18 cellular contexts compared by ENCODE assay signal in genomic region chr11:109029927-109030326, GRCh38.
A peak's percentile ranks its signal among the peaks of the same experiment; 100 is the strongest.
DNase-seq lines count a peak whose midpoint lies in the region; ATAC-seq and TF ChIP-seq lines count a peak whose summit lies in the region.
"Had no signal": no experiment of that assay in that cellular context is flagged by ENCODE, and none has a peak within 500 bp of the region (broad histone marks: within the 10 kb centered on the region; RNA-seq: fewer than 3 reads in every experiment).

No MANE protein-coding gene starts in this region.

- TF ChIP-seq EP300 in esophagus muscularis mucosa (IDR thresholded peaks at IDR 0.05): no peak

- DNase-seq in IMR-90 (no peak), esophagus muscularis mucosa (ENCODE audit: extremely low spot score) (peak; percentile 53), nephron progenitor cell (no peak), NCI-H2107 treated with DMSO at 0.1 percent for 48 hours (lab: John Stamatoyannopoulos, UW; ENCODE audit: unreplicated experiment) (no peak), islet precursor cell (no peak)
- no peak for DNase-seq in NK-92 treated with Interleukin-12 subunit alpha and Interleukin-12 subunit beta, amount 100 ng/mL, for 24 hours (lab: John Stamatoyannopoulos, UW)
- DNase-seq: 8988T; ACHN; AML-193; Caco-2; Calu3; CD4-positive, alpha-beta T cell; CD8-positive, alpha-beta T cell; DMS79 treated with DMSO at 0.1 percent for 48 hours; GF-D8 had no signal

- H3K9ac ChIP-seq in IMR-90 (ENCODE audit: low read depth, low read length): no peak overlapping the region
- H3K9ac ChIP-seq: BLaER1 treated with 17β-estradiol and CSF1 and Interleukin-3, amounts not matched to agents 10 nM and 100 nM had no signal

- intact Hi-C loops in IMR-90 (cut with micrococcal nuclease) (loop anchor here (5.0 kb wide), 1 partner anchor 103 kb away; no protein-coding TSS in a partner anchor), esophagus muscularis mucosa (cut with DNase I) (no loop called here)

- in situ Hi-C loops in IMR-90 (cut with MboI; ENCODE audit: low sequenced_read_pairs): no loop called here

- H3K14ac ChIP-seq in IMR-90 (replicated peaks; ENCODE audit: low read depth, low read length): no peak overlapping the region

- H3K4ac ChIP-seq in IMR-90 (ENCODE audit: low read depth, low read length): 0 out of 2 replicates have a peak overlapping the region, but pooled peaks have one; percentile 39

- BruUV-seq in IMR-90 (replicated peaks; lab: Mats Ljungman, UMichigan): no TSS peak

- H3K56ac ChIP-seq in IMR-90 (ENCODE audit: extremely low read depth, insufficient read depth, low read length): no peak overlapping the region

- no peak overlapping the region for H2AK9ac ChIP-seq in IMR-90 (replicated peaks; ENCODE audit: low read depth, low read length, poor library complexity)

- H3K18ac ChIP-seq in IMR-90 (ENCODE audit: low read depth, low read length): no peak overlapping the region

- H3K27ac ChIP-seq in IMR-90 (ENCODE audit: insufficient read depth, low read length) (no peak overlapping the region), esophagus muscularis mucosa (replicated peaks in 1 of 4) (no peak overlapping the region)
- H3K27ac ChIP-seq: BLaER1 treated with 17β-estradiol and CSF1 and Interleukin-3, amounts not matched to agents 10 nM and 100 nM; C4-2B had no signal

- H4K91ac ChIP-seq in IMR-90 (ENCODE audit: insufficient read depth, low read depth, low read length): no peak overlapping the region

- H4K20me1 ChIP-seq in IMR-90 (ENCODE audit: insufficient read depth, low read length): no peaks in the 10 kb centered on the region
- H4K20me1 ChIP-seq: BLaER1 treated with 17β-estradiol and CSF1 and Interleukin-3, amounts not matched to agents 10 nM and 100 nM had no signal

- TF ChIP-seq POLR2A in IMR-90 (IDR thresholded peaks at IDR 0.05; ENCODE audit: low read depth, low read length): no peak
- TF ChIP-seq POLR2A in esophagus muscularis mucosa (IDR thresholded peaks at IDR 0.05; ENCODE audit: low read depth): no peak

- no peak overlapping the region for H2BK5ac ChIP-seq in IMR-90 (ENCODE audit: low read depth, low read length, poor library complexity, severe bottlenecking)

- H3K9me3 ChIP-seq in IMR-90 (ENCODE audit: control insufficient read depth, insufficient read depth, low read length) (no peaks in the 10 kb centered on the region), esophagus muscularis mucosa (peaks cover 0 to 3% (median under 1%) of the 10 kb centered on the region in 4 donors)

- H2AFZ ChIP-seq in IMR-90 (replicated peaks; ENCODE audit: low read length, poor library complexity): no peak overlapping the region

- no peaks in the 10 kb centered on the region for H3K27me3 Mint-ChIP-seq in nephron progenitor cell (ENCODE audit: low read depth, poor library complexity)
- H3K27me3 Mint-ChIP-seq: CD4-positive, alpha-beta T cell had no signal

- no peak overlapping the region for H3K23ac ChIP-seq in IMR-90 (ENCODE audit: low read depth, low read length)

- H3K4me2 ChIP-seq in IMR-90 (ENCODE audit: low read depth, low read length): peak overlapping the region; percentile 41; the same call in 1 of the 2 replicates
- H3K4me2 ChIP-seq: BLaER1 treated with 17β-estradiol and CSF1 and Interleukin-3, amounts not matched to agents 10 nM and 100 nM had no signal

- dilution Hi-C loops in IMR-90 (cut with HindIII; ENCODE audit: low sequenced_read_pairs, unreplicated experiment): no loop called here

- H3K9me3 Mint-ChIP-seq in nephron progenitor cell: peaks cover 22% of the 10 kb centered on the region
- H3K9me3 Mint-ChIP-seq: CD8-positive, alpha-beta T cell had no signal

- H2BK15ac ChIP-seq in IMR-90 (ENCODE audit: low read depth, low read length): no peak overlapping the region

- no peaks in the 10 kb centered on the region for H3K36me3 Mint-ChIP-seq in nephron progenitor cell (ENCODE audit: low read depth)
- H3K36me3 Mint-ChIP-seq: CD8-positive, alpha-beta T cell had no signal

- H3K9me1 ChIP-seq in IMR-90 (ENCODE audit: insufficient read depth, low read length): no peaks in the 10 kb centered on the region

- H3K36me3 ChIP-seq in IMR-90 (ENCODE audit: control insufficient read depth, insufficient read depth, low read length): no peaks in the 10 kb centered on the region
- H3K36me3 ChIP-seq in esophagus muscularis mucosa: no peaks in the 10 kb centered on the region
- H3K36me3 ChIP-seq: BLaER1 treated with 17β-estradiol and CSF1 and Interleukin-3, amounts not matched to agents 10 nM and 100 nM had no signal

- H3K4me3 ChIP-seq in IMR-90 (ENCODE audit: insufficient read depth, low read depth, low read length) (no peak overlapping the region), esophagus muscularis mucosa (no peak overlapping the region)
- H3K4me3 ChIP-seq: BLaER1 treated with 17β-estradiol and CSF1 and Interleukin-3, amounts not matched to agents 10 nM and 100 nM had no signal

- POLR2A ChIA-PET in IMR-90 (lab: Charles Lee; ENCODE audit: unreplicated experiment): no interaction called here

- H3K4me3 Mint-ChIP-seq in nephron progenitor cell: no peak overlapping the region
- H3K4me3 Mint-ChIP-seq: B cell; CD4-positive, alpha-beta T cell; CD8-positive, alpha-beta T cell had no signal

- H4K8ac ChIP-seq in IMR-90 (ENCODE audit: low read depth in 2 of 2, low read length in 2 of 2): no peak overlapping the region

- no peaks in the 10 kb centered on the region for H3K27me3 ChIP-seq in IMR-90 (ENCODE audit: control insufficient read depth, insufficient read depth, low read length)
- H3K27me3 ChIP-seq in esophagus muscularis mucosa: no peaks in the 10 kb centered on the region
- H3K27me3 ChIP-seq: BLaER1 treated with 17β-estradiol and CSF1 and Interleukin-3, amounts not matched to agents 10 nM and 100 nM had no signal

- H3K4me1 Mint-ChIP-seq in nephron progenitor cell: no peaks in the 10 kb centered on the region
- H3K4me1 Mint-ChIP-seq: B cell had no signal

- CTCF ChIA-PET in IMR-90 (lab: Yijun Ruan, JAX): no interaction called here

- ATAC-seq in IMR-90 (ENCODE audit: low read depth): peak; percentile 63
- ATAC-seq: CD8-positive, alpha-beta T cell had no signal

- H3K4me1 ChIP-seq in IMR-90 (ENCODE audit: control insufficient read depth, insufficient read depth, low read length): peaks cover 6% of the 10 kb centered on the region
- no peaks in the 10 kb centered on the region for H3K4me1 ChIP-seq in esophagus muscularis mucosa
- H3K4me1 ChIP-seq: BLaER1 treated with 17β-estradiol and CSF1 and Interleukin-3, amounts not matched to agents 10 nM and 100 nM; Caco-2 had no signal

- no CpG with 5 or more reads among the region's 5 CpGs for WGBS in IMR-90 (ENCODE audit: extremely low coverage in 2 of 2, insufficient read length in 1 of 2), 2 experiments
- 66% methylated on average over 5 of the region's 5 CpGs for whole genome bisulfite sequencing in esophagus muscularis mucosa

- no peaks in the 10 kb centered on the region for H3K79me1 ChIP-seq in IMR-90 (ENCODE audit: low read depth in 1 of 2, low read length in 2 of 2)

- no peak for TF ChIP-seq CTCF in IMR-90 (conservative IDR thresholded peaks at IDR 0.05; ENCODE audit: low read depth, low read length)
- TF ChIP-seq CTCF in esophagus muscularis mucosa (IDR thresholded peaks at IDR 0.05): no peak
- no peak for TF ChIP-seq CTCF in nephron progenitor cell (IDR thresholded peaks at IDR 0.05)

- no peak overlapping the region for H2BK20ac ChIP-seq in IMR-90 (ENCODE audit: low read depth, low read length)

- peak overlapping the region; percentile 8 for H3K27ac Mint-ChIP-seq in nephron progenitor cell
- H3K27ac Mint-ChIP-seq: B cell; CD4-positive, alpha-beta T cell; CD8-positive, alpha-beta T cell had no signal

- no peak overlapping the region for H4K5ac ChIP-seq in IMR-90 (ENCODE audit: low read depth, low read length)

- no peak overlapping the region for H2AK5ac ChIP-seq in IMR-90 (ENCODE audit: low read depth, low read length)

- no peak for TF ChIP-seq RAD21 in IMR-90 (IDR thresholded peaks at IDR 0.05; ENCODE audit: low read length)

- H2BK120ac ChIP-seq in IMR-90 (ENCODE audit: low read depth, low read length): no peak overlapping the region

TF ChIP-seq in IMR-90, 13 proteins besides CTCF, POLR2A, EP300 and RAD21:
- no peak for TF ChIP-seq BHLHE40 (IDR thresholded peaks at IDR 0.05; ENCODE audit: low read depth, low read length)
- no peak for TF ChIP-seq RCOR1 (IDR thresholded peaks at IDR 0.05; ENCODE audit: insufficient replicate concordance, low read length)
- no peak for TF ChIP-seq MXI1 (IDR thresholded peaks at IDR 0.05; ENCODE audit: borderline replicate concordance, low read depth, low read length)
- TF ChIP-seq CHD1 (IDR thresholded peaks at IDR 0.05; ENCODE audit: low read depth, low read length): no peak
- no peak for TF ChIP-seq NFE2L2 (IDR thresholded peaks at IDR 0.05; ENCODE audit: low read depth, low read length)
